In genomic region chr1:51745304-51745570, GRCh38 we compare ENCODE assay signal across 25 cellular contexts.
"Had no signal": no experiment of that assay in that cellular context is flagged by ENCODE, and none has a peak within 500 bp of the region (broad histone marks: within the 10 kb centered on the region; RNA-seq: fewer than 3 reads in every experiment).

No MANE protein-coding gene starts in this region.

- H3K27me3 ChIP-seq: esophagus squamous epithelium, gastrocnemius medialis, left lung, right lobe of liver, testis, vagina had no signal

- H3K27ac ChIP-seq: coronary artery, esophagus squamous epithelium, left lung, parathyroid adenoma, right lobe of liver, testis, vagina had no signal

- H3K9me3 ChIP-seq: esophagus squamous epithelium, gastrocnemius medialis, left lung, right lobe of liver, testis, vagina had no signal

- H3K9ac ChIP-seq: parathyroid adenoma had no signal

- H3K4me3 ChIP-seq: coronary artery, esophagus squamous epithelium, gastrocnemius medialis, left lung, right lobe of liver, testis, vagina had no signal

- H2AFZ ChIP-seq: parathyroid adenoma had no signal

- H3K4me3 Mint-ChIP-seq: activated naive CD8-positive, alpha-beta T cell treated with anti-CD3 and anti-CD28 coated beads for 36 hours; activated T-cell treated with anti-CD3 and anti-CD28 coated beads, Interleukin-2, amount 50 U/mL, for 4 hours; endodermal cell; natural killer cell; stimulated activated memory B cell treated with anti-CD40 and anti-IgM and Interleukin-4, amounts not matched to agents 10 μg/mL and 1 μg/mL and 100 μg/mL, for 72 hours; T-helper 1 cell treated with Interleukin-12 subunit alpha and Interleukin-12 subunit beta and Interleukin-4 antibody, amounts not matched to agents 30 μg/mL and 1 μg/mL, for 36 hours; type B pancreatic cell had no signal

- FAIRE-seq: astrocyte, small intestine had no signal

- H3K4me1 ChIP-seq: esophagus squamous epithelium, parathyroid adenoma, right lobe of liver, testis had no signal

- H3K9me3 Mint-ChIP-seq: activated naive CD8-positive, alpha-beta T cell treated with anti-CD3 and anti-CD28 coated beads for 36 hours; activated T-cell treated with anti-CD3 and anti-CD28 coated beads, Interleukin-2, amount 50 U/mL, for 4 hours; endodermal cell; natural killer cell; stimulated activated memory B cell treated with anti-CD40 and anti-IgM and Interleukin-4, amounts not matched to agents 10 μg/mL and 1 μg/mL and 100 μg/mL, for 72 hours; T-helper 1 cell treated with Interleukin-12 subunit alpha and Interleukin-12 subunit beta and Interleukin-4 antibody, amounts not matched to agents 30 μg/mL and 1 μg/mL, for 36 hours; type B pancreatic cell had no signal

- H3K36me3 Mint-ChIP-seq: natural killer cell had no signal

- DNase-seq: activated CD4-positive, alpha-beta T cell treated with anti-CD3 and anti-CD28 coated beads, Interleukin-2, amount 50 U/mL, for 4 hours; activated CD4-positive, CD25-positive, alpha-beta regulatory T cell treated with anti-CD3 and anti-CD28 coated beads, Interleukin-2, amount 50 U/mL, for 72 hours; activated CD8-positive, alpha-beta memory T cell treated with anti-CD3 and anti-CD28 coated beads, Interleukin-2, amount 50 U/mL, for 48 hours; activated naive CD4-positive, alpha-beta T cell treated with Interleukin-2 at 50 U/mL for 16 hours; activated naive CD8-positive, alpha-beta T cell treated with anti-CD3 and anti-CD28 coated beads for 36 hours; activated T-cell treated with anti-CD3 and anti-CD28 coated beads, Interleukin-2, amount 50 U/mL, for 4 hours; endodermal cell; esophagus squamous epithelium; gastrocnemius medialis; hippocampal formation; kidney glomerular epithelial cell; left lung; midbrain; natural killer cell; right lobe of liver; small intestine; stimulated activated CD4-positive, alpha-beta T cell treated with anti-CD3 and anti-CD28 coated beads, Interleukin-15, amount 100 ng/mL, for 24 hours; testis had no signal

- H3K27me3 Mint-ChIP-seq: activated naive CD8-positive, alpha-beta T cell treated with anti-CD3 and anti-CD28 coated beads for 36 hours; stimulated activated memory B cell treated with anti-CD40 and anti-IgM and Interleukin-4, amounts not matched to agents 10 μg/mL and 1 μg/mL and 100 μg/mL, for 72 hours; type B pancreatic cell had no signal

- ATAC-seq: activated T-cell treated with anti-CD3 and anti-CD28 coated beads, Interleukin-2, amount 50 U/mL, for 4 hours; gastrocnemius medialis; left lung; natural killer cell; right lobe of liver; stimulated activated memory B cell treated with anti-CD40 and anti-IgM and Interleukin-4, amounts not matched to agents 10 μg/mL and 1 μg/mL and 100 μg/mL, for 72 hours had no signal

- H3K27ac Mint-ChIP-seq: activated naive CD8-positive, alpha-beta T cell treated with anti-CD3 and anti-CD28 coated beads for 36 hours; stimulated activated memory B cell treated with anti-CD40 and anti-IgM and Interleukin-4, amounts not matched to agents 10 μg/mL and 1 μg/mL and 100 μg/mL, for 72 hours; T-helper 1 cell treated with Interleukin-12 subunit alpha and Interleukin-12 subunit beta and Interleukin-4 antibody, amounts not matched to agents 30 μg/mL and 1 μg/mL, for 36 hours; type B pancreatic cell had no signal
